ENCODE assay signal across 9 cellular contexts in genomic region chr10:27223964-27224363, GRCh38. TPM values are rescaled to one million over a fixed set of nuclear protein-coding genes. Genes with fewer than 3 reads are reported as not detected.
DNase-seq lines count a peak whose midpoint lies in the region; ATAC-seq, FAIRE-seq and TF ChIP-seq lines count a peak whose summit lies in the region.
"Had no signal": no experiment of that assay in that cellular context is flagged by ENCODE, and none has a peak within 500 bp of the region (broad histone marks: within the 10 kb centered on the region; RNA-seq: fewer than 3 reads in every experiment).

No MANE protein-coding gene starts in this region.

- H3K36me3 ChIP-seq in left lung: peaks cover 0 to 62% of the 10 kb centered on the region in 2 donors

- H3K4me3 ChIP-seq in astrocyte of the cerebellum (ENCODE audit: low read depth, low read length) (no peak overlapping the region), left lung (no peak overlapping the region)

- no peaks in the 10 kb centered on the region for H3K9me3 ChIP-seq in left lung

- no peaks in the 10 kb centered on the region for H3K4me1 ChIP-seq in left lung

- intact Hi-C loops in left lung (cut with DNase I): no loop called here

- in situ Hi-C loops in ACHN (cut with HindIII; ENCODE audit: low pct_ligation_motif_present, low pct_unique_long_range_greater_than_20kb, low sequenced_read_pairs) (no loop called here), astrocyte of the cerebellum (cut with HindIII; ENCODE audit: low sequenced_read_pairs) (no loop called here)

- FAIRE-seq in RCC 7860 (lab: Jason Lieb, UNC): peak; percentile 51

- TF ChIP-seq CTCF in GM10266 (IDR thresholded peaks at IDR 0.05; ENCODE audit: control insufficient read depth, insufficient read depth, low read depth, missing control alignments) (peak; percentile 61), astrocyte of the cerebellum (IDR thresholded peaks at IDR 0.05; ENCODE audit: low read depth, low read length, missing control alignments) (peak; percentile 58), left lung (IDR thresholded peaks at IDR 0.05) (peak; percentile 37 to 53)

- no peak overlapping the region for H3K27ac ChIP-seq in left lung
- H3K27ac ChIP-seq: HL-60 had no signal

- DNase-seq in ACHN (peak; percentile 53), GM10266 (ENCODE audit: extremely low spot score) (peak; percentile 12), RCC 7860 (ENCODE audit: low spot score) (no peak), astrocyte of the cerebellum (ENCODE audit: low read depth) (no peak), left lung (no peak), stromal cell of bone marrow (ENCODE audit: low read depth) (peak; percentile 13), HPDE6-E6E7 (ENCODE audit: extremely low spot score) (no peak)

- peak; percentile 72 for ATAC-seq in left lung
- ATAC-seq in GM21576 (IDR thresholded peaks at IDR 0.05; ENCODE audit: unreplicated experiment): no peak

- H3K27me3 ChIP-seq in left lung: no peaks in the 10 kb centered on the region

RNA-seq across cellular contexts. Expression of gene ACBD5, which starts 16.6 kb away (rescaled TPM):
- 10 to 100 TPM; 25.6 to 26.3 TPM for total RNA-seq in left lung

Comparison
In these comparisons a context has a peak if more than half of its experiments do, and no peak if none do; other contexts are left out.
1. DNase-seq: peak in ACHN (single experiment), GM10266 (single experiment) and stromal cell of bone marrow (single experiment); none in RCC 7860 (single experiment), astrocyte of the cerebellum (single experiment), left lung (0 of 2) and HPDE6-E6E7 (single experiment).
2. Peak in every context shown above with its lines, with median percentiles within 50 percentile points of each other: CTCF ChIP-seq.